14 cellular contexts compared by ENCODE assay signal in the genomic region with DNA sequence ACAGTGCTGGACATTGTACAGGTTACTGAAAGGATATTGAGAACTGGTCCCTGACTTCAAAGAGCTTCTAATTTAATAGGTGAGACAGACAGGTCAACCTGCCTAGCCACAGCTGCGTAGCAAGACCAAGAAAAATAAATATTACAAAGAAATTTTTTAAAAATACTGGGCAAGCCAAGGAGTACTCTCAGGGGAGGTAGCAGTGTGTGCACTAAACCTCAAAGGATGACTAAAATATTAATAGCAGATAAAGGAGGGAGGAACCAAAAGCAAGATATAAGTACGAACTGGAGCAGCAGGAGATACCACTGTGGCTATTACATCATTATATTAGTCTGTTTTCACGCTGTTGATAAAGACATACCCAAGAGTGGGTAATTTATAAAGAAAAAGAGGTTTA. TPM values are rescaled to one million over a fixed set of nuclear protein-coding genes. Genes with fewer than 3 reads are reported as not detected.
DNase-seq lines count a peak whose midpoint lies in the region; ATAC-seq, FAIRE-seq and TF ChIP-seq lines count a peak whose summit lies in the region.
"Had no signal": no experiment of that assay in that cellular context is flagged by ENCODE, and none has a peak within 500 bp of the region (broad histone marks: within the 10 kb centered on the region; RNA-seq: fewer than 3 reads in every experiment).

No MANE protein-coding gene starts in this region.

- TF ChIP-seq POLR2A in HepG2 (IDR thresholded peaks at IDR 0.05; ENCODE audit: insufficient read depth in 1 of 2, low read depth in 2 of 2, low read length in 2 of 2): no peak
- TF ChIP-seq POLR2A in right lobe of liver (IDR thresholded peaks at IDR 0.05): no peak
- TF ChIP-seq POLR2A in K562 (conservative IDR thresholded peaks at IDR 0.05): no peak

- intact Hi-C loops in HepG2 (cut with micrococcal nuclease; ENCODE audit: unreplicated experiment): no loop called here
- intact Hi-C loops in right lobe of liver (cut with DNase I): no loop called here
- intact Hi-C loops in K562 (cut with micrococcal nuclease): no loop called here

- H3K27ac ChIP-seq in HepG2 (ENCODE audit: extremely low read length, insufficient read depth, low read length) (no peak overlapping the region), right lobe of liver (no peak overlapping the region), K562 (ENCODE audit: extremely low read depth, low read depth, low read length) (no peak overlapping the region), neural progenitor cell (no peak overlapping the region)
- H3K27ac ChIP-seq: BLaER1 had no signal

- no peaks in the 10 kb centered on the region for H3K9me3 ChIP-seq in HepG2 (ENCODE audit: low read length)
- H3K9me3 ChIP-seq in right lobe of liver: no peaks in the 10 kb centered on the region
- H3K9me3 ChIP-seq in K562 (replicated peaks; ENCODE audit: control insufficient read depth, insufficient read depth, low read depth, low read length): no peaks in the 10 kb centered on the region
- no peaks in the 10 kb centered on the region for H3K9me3 ChIP-seq in neural progenitor cell (ENCODE audit: low read depth)
- H3K9me3 ChIP-seq: BLaER1 had no signal

- TF ChIP-seq RAD21 in HepG2 (CRISPR knock-in tag; IDR thresholded peaks at IDR 0.05): no peak
- no peak for TF ChIP-seq RAD21 in K562 (CRISPR knock-in tag; conservative IDR thresholded peaks at IDR 0.05 in 1 of 2, IDR thresholded peaks at IDR 0.05 in 1 of 2)

- POLR2A ChIA-PET in HepG2 (lab: Yijun Ruan, JAX) (no interaction called here), K562 (lab: Yijun Ruan, JAX) (no interaction called here)

- DNase-seq in HepG2 (ENCODE audit: low spot score) (no peak), right lobe of liver (no peak), K562 (ENCODE audit: extremely low read depth in 1 of 4, low spot score in 3 of 4) (no peak), neural progenitor cell (ENCODE audit: low spot score) (no peak), NCI-H82 (lab: John Stamatoyannopoulos, UW) (no peak), OCI-M1 (lab: John Stamatoyannopoulos, UW) (no peak)
- DNase-seq in activated CD8-positive, alpha-beta memory T cell treated with anti-CD3 and anti-CD28 coated beads, Interleukin-2, amount 50 U/mL, for 48 hours: no peak
- DNase-seq: 8988T; AML-193; CD4-positive, CD25-positive, alpha-beta regulatory T cell; GF-D8; H7 had no signal

- H3K4me2 ChIP-seq in HepG2 (ENCODE audit: low read depth, low read length): no peak overlapping the region
- H3K4me2 ChIP-seq in K562 (ENCODE audit: insufficient read depth, low read length): no peak overlapping the region
- H3K4me2 ChIP-seq in neural progenitor cell: no peak overlapping the region
- H3K4me2 ChIP-seq: BLaER1, GM23338 had no signal

- H3K4me1 Mint-ChIP-seq in neural progenitor cell: peaks cover 44% of the 10 kb centered on the region
- H3K4me1 Mint-ChIP-seq: CD4-positive, CD25-positive, alpha-beta regulatory T cell had no signal

- FAIRE-seq in HepG2 (lab: Jason Lieb, UNC): no peak
- no peak for FAIRE-seq in K562 (lab: Jason Lieb, UNC)

- in situ Hi-C loops in HepG2 (cut with HindIII; ENCODE audit: extremely low pct_ligation_motif_present, low pct_unique_long_range_greater_than_20kb) (no loop called here), K562 (cut with MboI) (no loop called here)

- no peak overlapping the region for H3K4me3 Mint-ChIP-seq in neural progenitor cell
- H3K4me3 Mint-ChIP-seq: CD4-positive, CD25-positive, alpha-beta regulatory T cell; GM23338 had no signal

- H3K27ac Mint-ChIP-seq in neural progenitor cell: peak overlapping the region; percentile 81
- H3K27ac Mint-ChIP-seq: CD4-positive, CD25-positive, alpha-beta regulatory T cell; GM23338 had no signal

- TF ChIP-seq CTCF in HepG2 (CRISPR knock-in tag; IDR thresholded peaks at IDR 0.05): no peak
- TF ChIP-seq CTCF in right lobe of liver (IDR thresholded peaks at IDR 0.05): no peak
- no peak for TF ChIP-seq CTCF in K562 (IDR thresholded peaks at IDR 0.05 in 2 of 3, conservative IDR thresholded peaks at IDR 0.05 in 1 of 3; ENCODE audit: insufficient read depth in 2 of 3, low read depth in 1 of 3, low read length in 3 of 3)
- TF ChIP-seq CTCF in neural progenitor cell (IDR thresholded peaks at IDR 0.05): no peak

- no TSS peak for BruUV-seq in HepG2 (replicated peaks; lab: Mats Ljungman, UMichigan)
- BruUV-seq in K562 (replicated peaks; lab: Mats Ljungman, UMichigan): TSS peak; percentile 67

- no peaks in the 10 kb centered on the region for H3F3A ChIP-seq in neural progenitor cell (ENCODE audit: low read depth)

- CTCF ChIA-PET in HepG2 (lab: Yijun Ruan, JAX; ENCODE audit: low intra/inter-chr PET ratio, low total read pairs) (no interaction called here), K562 (lab: Yijun Ruan, JAX; ENCODE audit: low intra/inter-chr PET ratio) (no interaction called here)

- H2AFZ ChIP-seq in HepG2 (ENCODE audit: low read length): no peak overlapping the region
- no peak overlapping the region for H2AFZ ChIP-seq in K562 (ENCODE audit: low read depth, low read length)
- H2AFZ ChIP-seq in neural progenitor cell (replicated peaks): no peak overlapping the region
- H2AFZ ChIP-seq: GM23338 had no signal

- no peak overlapping the region for H3K4me3 ChIP-seq in HepG2 (replicated peaks in 1 of 3; ENCODE audit: insufficient read depth in 1 of 3, low read depth in 2 of 3, low read length in 3 of 3)
- H3K4me3 ChIP-seq in right lobe of liver: no peak overlapping the region
- H3K4me3 ChIP-seq in K562: no peak overlapping the region
- H3K4me3 ChIP-seq in neural progenitor cell: no peak overlapping the region
- H3K4me3 ChIP-seq: BLaER1, GM23338 had no signal

- H3K9ac ChIP-seq in HepG2 (ENCODE audit: insufficient read depth, low read depth, low read length) (no peak overlapping the region), K562 (ENCODE audit: insufficient read depth in 1 of 2, low read depth in 2 of 2, low read length in 2 of 2) (no peak overlapping the region), neural progenitor cell (no peak overlapping the region)
- H3K9ac ChIP-seq: BLaER1 had no signal

- ATAC-seq in HepG2: no peak
- ATAC-seq in right lobe of liver: no peak
- ATAC-seq in K562: no peak
- ATAC-seq: GM23338 had no signal

- H3K4me1 ChIP-seq in HepG2 (ENCODE audit: insufficient read depth, low read length) (no peaks in the 10 kb centered on the region), right lobe of liver (no peaks in the 10 kb centered on the region), K562 (replicated peaks in 1 of 2; ENCODE audit: control insufficient read depth in 2 of 2, insufficient read depth in 2 of 2, low read length in 2 of 2) (no peaks in the 10 kb centered on the region), neural progenitor cell (peaks cover 29% of the 10 kb centered on the region)

- TF ChIP-seq EP300 in HepG2 (IDR thresholded peaks at IDR 0.05; ENCODE audit: low read depth in 2 of 2, low read length in 2 of 2) (no peak), HepG2 (CRISPR knock-in tag; IDR thresholded peaks at IDR 0.05; ENCODE audit: borderline replicate concordance) (no peak), K562 (IDR thresholded peaks at IDR 0.05; ENCODE audit: low read length) (no peak)

- no peaks in the 10 kb centered on the region for H3K27me3 Mint-ChIP-seq in neural progenitor cell (ENCODE audit: insufficient read depth, low read depth)
- H3K27me3 Mint-ChIP-seq: CD4-positive, CD25-positive, alpha-beta regulatory T cell had no signal

- no peaks in the 10 kb centered on the region for H3K36me3 Mint-ChIP-seq in neural progenitor cell
- H3K36me3 Mint-ChIP-seq: CD4-positive, CD25-positive, alpha-beta regulatory T cell had no signal

- no peaks in the 10 kb centered on the region for H3K36me3 ChIP-seq in HepG2 (replicated peaks in 1 of 2; ENCODE audit: control insufficient read depth in 1 of 2, insufficient read depth in 2 of 2, low read length in 2 of 2)
- H3K36me3 ChIP-seq in right lobe of liver: no peaks in the 10 kb centered on the region
- H3K36me3 ChIP-seq in K562 (ENCODE audit: control insufficient read depth, insufficient read depth, low read length): no peaks in the 10 kb centered on the region
- no peaks in the 10 kb centered on the region for H3K36me3 ChIP-seq in neural progenitor cell
- H3K36me3 ChIP-seq: BLaER1 had no signal

- H3K27me3 ChIP-seq in HepG2 (ENCODE audit: control insufficient read depth in 1 of 2, insufficient read depth in 2 of 2, low read length in 2 of 2) (no peaks in the 10 kb centered on the region), right lobe of liver (no peaks in the 10 kb centered on the region), K562 (ENCODE audit: control insufficient read depth in 2 of 2, insufficient read depth in 2 of 2, low read length in 2 of 2) (no peaks in the 10 kb centered on the region), neural progenitor cell (no peaks in the 10 kb centered on the region)
- H3K27me3 ChIP-seq: BLaER1 had no signal

- no peaks in the 10 kb centered on the region for H3K9me3 Mint-ChIP-seq in neural progenitor cell
- H3K9me3 Mint-ChIP-seq: CD4-positive, CD25-positive, alpha-beta regulatory T cell; GM23338 had no signal

- WGBS in HepG2 (ENCODE audit: low lambda C conversion rate): 7% methylated on average over 3 of the region's 3 CpGs
- WGBS in right lobe of liver (ENCODE audit: insufficient coverage, low coverage, low lambda C conversion rate, missing lambda C conversion rate): 58% methylated on average over 3 of the region's 3 CpGs
- WGBS in K562 (ENCODE audit: insufficient coverage, low coverage, missing lambda C conversion rate): 0% methylated on average over 3 of the region's 3 CpGs

- no peaks in the 10 kb centered on the region for H3K9me1 ChIP-seq in K562 (ENCODE audit: control insufficient read depth, insufficient read depth, low read length)

- H3K79me2 ChIP-seq in HepG2 (ENCODE audit: insufficient read depth, low read length) (no peaks in the 10 kb centered on the region), K562 (ENCODE audit: control insufficient read depth, insufficient read depth, low read length) (no peaks in the 10 kb centered on the region), neural progenitor cell (ENCODE audit: low read depth) (no peaks in the 10 kb centered on the region)

- H4K20me1 ChIP-seq in HepG2 (ENCODE audit: insufficient read depth, low read length): no peaks in the 10 kb centered on the region
- no peaks in the 10 kb centered on the region for H4K20me1 ChIP-seq in K562 (replicated peaks; ENCODE audit: control insufficient read depth, insufficient read depth, low read length)
- H4K20me1 ChIP-seq in neural progenitor cell (ENCODE audit: low read depth): no peaks in the 10 kb centered on the region
- H4K20me1 ChIP-seq: BLaER1 had no signal

RNA-seq across cellular contexts. Expression of gene SCG2, which starts 14.9 kb away (rescaled TPM):
- total RNA-seq in HepG2 (2016; rRNA removed; fragmentation: Illumina TruSeq; extraction: Trizol) (not detected in 2 replicates), right lobe of liver (not detected), K562 (2014; rRNA removed) (1.1 TPM in 2 replicates), K562 (2014; rRNA removed; fragmentation: Illumina TruSeq; extraction: Trizol) (1.4 and 1.6 TPM in 2 replicates), K562 (2015; rRNA removed; fragmentation: Illumina TruSeq; extraction: Trizol) (1.4 and 1.5 TPM in 2 replicates), K562 (2021) (0.49 and 0.78 TPM in 2 replicates), neural progenitor cell (ENCODE audit: low replicate concordance) (0.04 and 0.25 TPM in 2 replicates)
- total RNA-seq in HepG2 (2016; cell fraction: cytosol; rRNA removed; fragmentation: Illumina TruSeq; extraction: Trizol; ENCODE audit: low read depth): not detected in 2 replicates
- not detected in 2 replicates for total RNA-seq in HepG2 (2016; cell fraction: insoluble cytoplasmic fraction; rRNA removed; fragmentation: Illumina TruSeq; extraction: Trizol)
- total RNA-seq in HepG2 (2016; cell fraction: membrane; rRNA removed; fragmentation: Illumina TruSeq; extraction: Trizol): not detected in 2 replicates
- total RNA-seq in HepG2 (2016; cell fraction: nucleus; rRNA removed; fragmentation: Illumina TruSeq; extraction: Trizol): not detected in 2 replicates
- polyA plus RNA-seq in HepG2 (2011; rRNA removed) (not detected in 2 replicates), K562 (2011; rRNA removed) (0.07 and 0.11 TPM in 2 replicates), K562 (2014; fragmentation: Illumina TruSeq; extraction: Trizol) (1.1 and 1.4 TPM in 2 replicates), K562 (2014; fragmentation: Nextera tagmentation; extraction: Ambion mirVana) (under 1 TPM; 0.37 to 0.38 TPM), K562 (2014; rRNA removed) (0.98 and 1.5 TPM in 2 replicates)
- not detected in 2 replicates for polyA plus RNA-seq in HepG2 (2011; cell fraction: cytosol; rRNA removed)
- polyA plus RNA-seq in HepG2 (2011; cell fraction: nucleus; rRNA removed): not detected in 2 replicates
- polyA plus RNA-seq in HepG2 (2012): not detected in 2 replicates
- polyA plus RNA-seq in HepG2 (2016; cell fraction: cytosol; fragmentation: Illumina TruSeq; extraction: Trizol; ENCODE audit: low read depth): not detected in 2 replicates
- polyA plus RNA-seq in HepG2 (2016; cell fraction: insoluble cytoplasmic fraction; fragmentation: Illumina TruSeq; extraction: Trizol; ENCODE audit: low read depth): not detected in 2 replicates
- polyA plus RNA-seq in HepG2 (2016; cell fraction: membrane; fragmentation: Illumina TruSeq; extraction: Trizol; ENCODE audit: low read depth): not detected in 2 replicates
- 0.23 TPM in 1 of 2 replicates, not detected in the other for polyA plus RNA-seq in HepG2 (2016; cell fraction: nucleus; fragmentation: Illumina TruSeq; extraction: Trizol; ENCODE audit: insufficient read depth, low read depth)
- polyA minus RNA-seq in HepG2 (2011; rRNA and poly(A)+ RNA removed; ENCODE audit: low replicate concordance): not detected in 2 replicates
- polyA minus RNA-seq in HepG2 (2011; cell fraction: cytosol; rRNA and poly(A)+ RNA removed): not detected in 2 replicates
- not detected in 2 replicates for polyA minus RNA-seq in HepG2 (2011; cell fraction: nucleus; rRNA and poly(A)+ RNA removed)
- total RNA-seq in K562 (2011; cell fraction: chromatin; rRNA removed; ENCODE audit: low replicate concordance): 0.14 and 0.81 TPM in 2 replicates
- total RNA-seq in K562 (2011; cell fraction: nucleolus; rRNA removed): 0.13 TPM in 1 of 2 replicates, not detected in the other
- total RNA-seq in K562 (2011; cell fraction: nucleoplasm; rRNA removed): 0.29 and 0.38 TPM in 2 replicates
- not detected in 2 replicates for polyA plus RNA-seq in K562 (2011; cell fraction: cytosol; rRNA removed)
- polyA plus RNA-seq in K562 (2011; cell fraction: nucleus; rRNA removed): 0.10 and 0.28 TPM in 2 replicates
- polyA plus RNA-seq in K562 (2012): 0.66 and 0.78 TPM in 2 replicates
- polyA minus RNA-seq in K562 (2011; rRNA and poly(A)+ RNA removed): 0.09 and 0.11 TPM in 2 replicates
- polyA minus RNA-seq in K562 (2011; cell fraction: cytosol; rRNA and poly(A)+ RNA removed): not detected in 2 replicates
- polyA minus RNA-seq in K562 (2011; cell fraction: nucleus; rRNA and poly(A)+ RNA removed): not detected in 2 replicates
- total RNA-seq: CD4-positive, CD25-positive, alpha-beta regulatory T cell had no signal
- polyA plus RNA-seq: CD4-positive, CD25-positive, alpha-beta regulatory T cell had no signal
